ENCODE assay signal across 25 cellular contexts in genomic region chr12:13631873-13632272, GRCh38.
"Had no signal": no experiment of that assay in that cellular context is flagged by ENCODE, and none has a peak within 500 bp of the region (broad histone marks: within the 10 kb centered on the region; RNA-seq: fewer than 3 reads in every experiment).

No MANE protein-coding gene starts in this region.

- H3K4me3 Mint-ChIP-seq: activated CD8-positive, alpha-beta T cell treated with anti-CD3 and anti-CD28 coated beads, Interleukin-2, amount 10 ng/mL, durations not matched to agents 7 days and 5 days; activated T-cell treated with anti-CD3 and anti-CD28 coated beads, Interleukin-2, amount 50 U/mL, for 24 hours; activated T-helper 1 cell treated with anti-CD3 and anti-CD28 coated beads, Interleukin-12 subunit alpha, Interleukin-12 subunit beta, Interleukin-2, Interleukin-4 antibody, amounts not matched to agents 30 ng/mL and 10 ng/mL and 1 ng/mL, durations not matched to agents 14 hours and 24 hours and 36 hours; T-helper 1 cell treated with Interleukin-12 subunit alpha and Interleukin-12 subunit beta and Interleukin-4 antibody, amounts not matched to agents 30 μg/mL and 1 μg/mL, for 36 hours had no signal

- ATAC-seq: activated CD8-positive, alpha-beta T cell treated with anti-CD3 and anti-CD28 coated beads, Interleukin-2, amount 10 ng/mL, durations not matched to agents 7 days and 5 days; activated naive CD4-positive, alpha-beta T cell treated with anti-CD3 and anti-CD28 coated beads, Interleukin-2, amount 50 U/mL, for 72 hours; K562; SK-N-SH treated with all-trans-retinoic acid at 6 μM for 48 hours had no signal

- DNase-seq: activated CD4-positive, alpha-beta T cell treated with anti-CD3 and anti-CD28 coated beads for 48 hours; activated CD4-positive, alpha-beta T cell treated with anti-CD3 and anti-CD28 coated beads, Interleukin-2, amount 50 U/mL, for 4 hours; activated CD4-positive, CD25-positive, alpha-beta regulatory T cell treated with anti-CD3 and anti-CD28 coated beads, Interleukin-2, amount 50 U/mL, for 72 hours; activated CD8-positive, alpha-beta memory T cell treated with anti-CD3 and anti-CD28 coated beads, Interleukin-2, amount 50 U/mL, for 48 hours; activated CD8-positive, alpha-beta T cell treated with anti-CD3 and anti-CD28 coated beads, Interleukin-2, amount 10 ng/mL, durations not matched to agents 7 days and 5 days; activated effector memory CD4-positive, alpha-beta T cell treated with anti-CD3 and anti-CD28 coated beads, Interleukin-2, amount 50 U/mL, for 16 hours; activated naive CD4-positive, alpha-beta T cell treated with Interleukin-2 at 50 U/mL for 16 hours; activated T-cell treated with anti-CD3 and anti-CD28 coated beads, Interleukin-2, amount 50 U/mL, for 24 hours; brain microvascular endothelial cell; Karpas-422; NCI-H1048; NCI-H146; NCI-H1930; NCI-H2107; NCI-H2171 treated with DMSO at 0.1 percent for 48 hours; NCI-H226; NCI-H510A; NCI-H526 treated with DMSO at 0.1 percent for 48 hours; Peyer's patch; SHP77 had no signal

- H3K9me3 Mint-ChIP-seq: activated T-cell treated with anti-CD3 and anti-CD28 coated beads, Interleukin-2, amount 50 U/mL, for 24 hours; activated T-helper 1 cell treated with anti-CD3 and anti-CD28 coated beads, Interleukin-12 subunit alpha, Interleukin-12 subunit beta, Interleukin-2, Interleukin-4 antibody, amounts not matched to agents 30 ng/mL and 10 ng/mL and 1 ng/mL, durations not matched to agents 14 hours and 24 hours and 36 hours; T-helper 1 cell treated with Interleukin-12 subunit alpha and Interleukin-12 subunit beta and Interleukin-4 antibody, amounts not matched to agents 30 μg/mL and 1 μg/mL, for 36 hours had no signal

- H3K27ac Mint-ChIP-seq: activated CD8-positive, alpha-beta T cell treated with anti-CD3 and anti-CD28 coated beads, Interleukin-2, amount 10 ng/mL, durations not matched to agents 7 days and 5 days; activated naive CD4-positive, alpha-beta T cell treated with anti-CD3 and anti-CD28 coated beads, Interleukin-2, amount 50 U/mL, for 72 hours; activated T-cell treated with anti-CD3 and anti-CD28 coated beads, Interleukin-2, amount 50 U/mL, for 24 hours; activated T-helper 1 cell treated with anti-CD3 and anti-CD28 coated beads, Interleukin-12 subunit alpha, Interleukin-12 subunit beta, Interleukin-2, Interleukin-4 antibody, amounts not matched to agents 30 ng/mL and 10 ng/mL and 1 ng/mL, durations not matched to agents 14 hours and 24 hours and 36 hours; T-helper 1 cell treated with Interleukin-12 subunit alpha and Interleukin-12 subunit beta and Interleukin-4 antibody, amounts not matched to agents 30 μg/mL and 1 μg/mL, for 36 hours had no signal

- H3K36me3 Mint-ChIP-seq: activated naive CD4-positive, alpha-beta T cell treated with anti-CD3 and anti-CD28 coated beads, Interleukin-2, amount 50 U/mL, for 72 hours had no signal
